In the genomic region with DNA sequence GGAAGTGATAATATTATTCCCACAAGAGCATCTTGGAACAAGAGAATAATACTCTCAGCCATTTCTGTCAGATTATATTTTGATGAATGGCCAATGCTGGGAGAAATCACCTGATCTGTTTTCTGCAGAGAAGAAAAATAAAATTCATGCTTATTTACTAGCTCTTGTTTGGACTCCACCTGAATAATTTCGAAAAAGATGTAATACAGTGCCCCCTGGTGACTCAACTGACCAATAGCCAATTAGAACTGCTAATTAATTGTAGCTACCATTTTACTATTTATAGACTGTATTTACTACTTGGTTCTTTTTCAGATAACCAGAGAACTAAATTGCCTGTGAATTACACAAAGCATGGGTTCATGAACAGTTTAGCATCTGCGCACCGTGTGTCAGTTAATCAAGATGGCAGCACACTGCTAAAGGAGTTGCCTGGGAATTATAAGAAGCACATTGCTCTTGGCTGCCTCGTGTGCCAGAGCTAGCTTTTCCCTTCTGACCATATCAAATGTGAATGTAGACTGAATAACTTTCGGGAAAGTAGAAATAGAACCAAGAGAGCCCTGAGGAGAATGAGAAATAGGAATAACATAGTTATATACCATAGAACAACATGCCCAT, we compare ENCODE assay signal across 8 cellular contexts.
DNase-seq lines count a peak whose midpoint lies in the region; ATAC-seq and TF ChIP-seq lines count a peak whose summit lies in the region.

No MANE protein-coding gene starts in this region.

- CTCF ChIA-PET in HEK293T (lab: Yijun Ruan, JAX) = interaction anchor here (0.6 to 2.5 kb wide), 18 partner anchors 9 to 846 kb away, joined by 3 to 27 read pairs (median 4); no protein-coding TSS in a partner anchor

- peak; percentile 68 for ATAC-seq in left lung
- ATAC-seq in HG02642 (IDR thresholded peaks at IDR 0.05; ENCODE audit: poor library complexity, unreplicated experiment) = no peak

- TF ChIP-seq POLR2A in lower leg skin (IDR thresholded peaks at IDR 0.05) = no peak

- H3K4me3 ChIP-seq in GM06990 (replicated peaks; ENCODE audit: low read depth, low read length) (no peak overlapping the region), astrocyte of the spinal cord (ENCODE audit: low read depth, low read length) (no peak overlapping the region), left lung (no peak overlapping the region), lower leg skin (ENCODE audit: low read depth, poor library complexity, severe bottlenecking) (no peak overlapping the region)

- DNase-seq in GM06990 (ENCODE audit: extremely low read depth, insufficient read length) (no peak), HEK293T (ENCODE audit: extremely low spot score) (peak; percentile 29), NCI-H2029 (lab: John Stamatoyannopoulos, UW) (peak; percentile 37), astrocyte of the spinal cord (ENCODE audit: low read depth, low spot score) (peak; percentile 40), left lung (no peak), lower leg skin (ENCODE audit: low spot score in 2 of 2) (no peak)
- DNase-seq in activated effector memory CD4-positive, alpha-beta T cell treated with anti-CD3 and anti-CD28 coated beads, Interleukin-2, amount 50 U/mL, for 16 hours = no peak

- H3K9me3 ChIP-seq in left lung = no peaks in the 10 kb centered on the region

- POLR2A ChIA-PET in HEK293T (lab: Yijun Ruan, JAX) = no interaction called here

- H3K36me3 ChIP-seq in GM06990 (ENCODE audit: control insufficient read depth, insufficient read depth, low read length) (no peaks in the 10 kb centered on the region), left lung (no peaks in the 10 kb centered on the region)

- WGBS in lower leg skin, 2 donors = 57 to 59% methylated on average over 5 of the region's 5 CpGs

- peak; percentile 46 for TF ChIP-seq CTCF in GM06990 (IDR thresholded peaks at IDR 0.05; ENCODE audit: insufficient read depth, low read length, poor library complexity, severe bottlenecking)
- peak; percentile 45 for TF ChIP-seq CTCF in astrocyte of the spinal cord (IDR thresholded peaks at IDR 0.05; ENCODE audit: low read depth, low read length)
- peak; percentile 32 to 38 for TF ChIP-seq CTCF in left lung (IDR thresholded peaks at IDR 0.05)
- TF ChIP-seq CTCF in lower leg skin (IDR thresholded peaks at IDR 0.05) = no peak

- intact Hi-C loops in left lung (cut with DNase I) (loop anchor here (10.0 kb wide), 1 partner anchor 301 kb away; no protein-coding TSS in a partner anchor), lower leg skin (cut with DNase I; ENCODE audit: low total_unique reads) (loop anchor here (10.0 kb wide), 1 partner anchor 301 kb away; no protein-coding TSS in a partner anchor)

- in situ Hi-C loops in astrocyte of the spinal cord (cut with HindIII; ENCODE audit: low sequenced_read_pairs) = no loop called here

- H3K4me1 ChIP-seq in left lung = no peaks in the 10 kb centered on the region

- H3K27me3 ChIP-seq in GM06990 (replicated peaks; ENCODE audit: control insufficient read depth, insufficient read depth, low read length) = no peaks in the 10 kb centered on the region
- H3K27me3 ChIP-seq in left lung = no peaks in the 10 kb centered on the region

- H3K27ac ChIP-seq in left lung = no peak overlapping the region

TF ChIP-seq in HEK293T, 16 proteins besides CTCF, POLR2A, EP300 and RAD21:
- TF ChIP-seq NFRKB (IDR thresholded peaks at IDR 0.05) (no peak), TARDBP (IDR thresholded peaks at IDR 0.05) (no peak), LEF1 (IDR thresholded peaks at IDR 0.05; ENCODE audit: borderline replicate concordance) (no peak), CTBP1 (IDR thresholded peaks at IDR 0.05; ENCODE audit: borderline replicate concordance) (no peak), FOXM1 (IDR thresholded peaks at IDR 0.05; ENCODE audit: borderline replicate concordance) (no peak), BHLHE40 (IDR thresholded peaks at IDR 0.05; ENCODE audit: borderline replicate concordance) (no peak), ELF4 (IDR thresholded peaks at IDR 0.05) (no peak), HDGF (IDR thresholded peaks at IDR 0.05; ENCODE audit: borderline replicate concordance) (no peak), SUZ12 (IDR thresholded peaks at IDR 0.05) (no peak)
- TF ChIP-seq, protein P1, sequence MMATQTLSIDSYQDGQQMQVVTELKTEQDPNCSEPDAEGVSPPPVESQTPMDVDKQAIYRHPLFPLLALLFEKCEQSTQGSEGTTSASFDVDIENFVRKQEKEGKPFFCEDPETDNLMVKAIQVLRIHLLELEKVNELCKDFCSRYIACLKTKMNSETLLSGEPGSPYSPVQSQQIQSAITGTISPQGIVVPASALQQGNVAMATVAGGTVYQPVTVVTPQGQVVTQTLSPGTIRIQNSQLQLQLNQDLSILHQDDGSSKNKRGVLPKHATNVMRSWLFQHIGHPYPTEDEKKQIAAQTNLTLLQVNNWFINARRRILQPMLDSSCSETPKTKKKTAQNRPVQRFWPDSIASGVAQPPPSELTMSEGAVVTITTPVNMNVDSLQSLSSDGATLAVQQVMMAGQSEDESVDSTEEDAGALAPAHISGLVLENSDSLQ (IDR thresholded peaks at IDR 0.05) = no peak

Comparison
In these comparisons a context has a peak if more than half of its experiments do, and no peak if none do; other contexts are left out.
1. DNase-seq: peak in HEK293T (single experiment), NCI-H2029 (single experiment) and astrocyte of the spinal cord (single experiment); none in GM06990 (single experiment), left lung (0 of 2), activated effector memory CD4-positive, alpha-beta T cell treated with anti-CD3 and anti-CD28 coated beads, Interleukin-2, amount 50 U/mL, for 16 hours (single experiment) and lower leg skin (0 of 2).
2. CTCF ChIP-seq: peak in GM06990 (single experiment), astrocyte of the spinal cord (single experiment) and left lung (2 of 2); none in lower leg skin (0 of 3).